ENCODE assay signal across 11 cellular contexts in the genomic region with DNA sequence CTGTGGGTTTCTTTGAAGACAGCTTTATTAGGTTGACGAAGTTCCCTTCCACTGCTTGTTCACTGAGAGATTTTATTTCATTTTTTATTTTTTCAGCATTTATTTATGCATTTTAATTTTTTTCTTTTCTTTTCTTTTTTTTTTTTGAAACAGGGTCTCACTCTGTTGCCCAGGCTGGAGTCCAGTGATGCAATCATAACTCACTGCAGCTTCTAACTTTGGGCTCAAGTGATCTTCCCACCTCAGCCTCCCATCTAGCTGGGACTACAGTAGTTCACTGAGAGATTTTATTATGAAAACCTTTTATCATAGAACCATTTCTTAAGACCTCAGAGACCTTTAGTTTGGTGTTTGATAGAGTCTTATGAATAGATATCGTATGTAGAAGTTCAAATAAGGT.
"Had no signal": no experiment of that assay in that cellular context is flagged by ENCODE, and none has a peak within 500 bp of the region (broad histone marks: within the 10 kb centered on the region; RNA-seq: fewer than 3 reads in every experiment).

No MANE protein-coding gene starts in this region.

- H3K4me2 ChIP-seq: GM23338 had no signal

- DNase-seq: GM23248, GOT3, H7, H9, HCEC 1CT, HFFc6 had no signal

- H3K36me3 ChIP-seq: HAP-1 had no signal

- H2AFZ ChIP-seq: GM23248, GM23338 had no signal

- H3K9ac ChIP-seq: GM23248 had no signal

- H3K4me3 Mint-ChIP-seq: GM23338, H9, HFFc6 had no signal

- H3K4me1 ChIP-seq: HAP-1 had no signal

- FAIRE-seq: H1, H54 had no signal

- H3K4me3 ChIP-seq: GM23248, GM23338, HAP-1 had no signal

- H3K9me3 ChIP-seq: HAP-1 had no signal

- H3K27ac Mint-ChIP-seq: GM23338, H9, HFFc6 had no signal

- ATAC-seq: GM23338, HCT116 had no signal

- H3K4me1 Mint-ChIP-seq: GM23338, H9 had no signal

- H3K27ac ChIP-seq: GM23248 had no signal
